In the genomic region with DNA sequence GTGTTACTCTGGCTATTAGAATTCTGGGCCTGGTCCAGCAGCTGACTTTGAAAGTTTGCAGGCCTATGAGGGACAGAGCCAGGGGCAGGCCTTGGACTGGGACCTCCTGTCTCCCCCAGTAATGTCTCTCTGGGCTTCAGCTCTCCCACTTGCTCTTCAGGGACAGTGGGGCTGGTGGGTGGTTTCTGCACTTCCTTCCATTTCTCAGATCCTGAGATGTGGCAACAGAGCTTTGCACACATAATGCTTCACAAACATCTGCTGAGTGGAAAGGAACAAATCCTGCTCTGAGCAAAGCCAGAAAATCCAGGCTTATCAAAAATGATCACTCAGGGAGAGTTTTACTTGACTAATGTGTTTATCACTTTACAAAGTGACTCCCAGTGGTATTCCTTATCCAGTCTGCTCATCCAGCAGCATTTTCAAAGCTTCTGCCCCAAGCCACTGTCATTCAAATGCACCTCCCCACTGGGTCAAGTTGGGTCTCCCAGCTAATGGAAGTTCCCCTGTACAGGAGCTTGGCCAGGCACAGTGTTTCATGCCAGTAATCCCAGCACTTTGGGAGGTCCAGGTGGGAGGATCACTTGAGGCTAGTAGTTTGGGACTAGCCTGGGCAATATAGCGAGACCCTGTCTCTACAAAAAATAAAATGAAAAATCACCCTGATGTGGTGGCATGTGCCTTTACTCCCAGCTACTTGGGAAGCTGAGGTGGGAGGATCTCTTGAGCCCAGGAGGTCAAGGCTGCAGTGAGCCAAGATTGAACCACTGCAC, we compare ENCODE assay signal across 1 cellular context.
TF ChIP-seq lines count a peak whose summit lies in the region.

No MANE protein-coding gene starts in this region.

TF ChIP-seq in GM23338, 12 proteins besides CTCF, POLR2A, EP300 and RAD21:
- TF ChIP-seq, protein P1, sequence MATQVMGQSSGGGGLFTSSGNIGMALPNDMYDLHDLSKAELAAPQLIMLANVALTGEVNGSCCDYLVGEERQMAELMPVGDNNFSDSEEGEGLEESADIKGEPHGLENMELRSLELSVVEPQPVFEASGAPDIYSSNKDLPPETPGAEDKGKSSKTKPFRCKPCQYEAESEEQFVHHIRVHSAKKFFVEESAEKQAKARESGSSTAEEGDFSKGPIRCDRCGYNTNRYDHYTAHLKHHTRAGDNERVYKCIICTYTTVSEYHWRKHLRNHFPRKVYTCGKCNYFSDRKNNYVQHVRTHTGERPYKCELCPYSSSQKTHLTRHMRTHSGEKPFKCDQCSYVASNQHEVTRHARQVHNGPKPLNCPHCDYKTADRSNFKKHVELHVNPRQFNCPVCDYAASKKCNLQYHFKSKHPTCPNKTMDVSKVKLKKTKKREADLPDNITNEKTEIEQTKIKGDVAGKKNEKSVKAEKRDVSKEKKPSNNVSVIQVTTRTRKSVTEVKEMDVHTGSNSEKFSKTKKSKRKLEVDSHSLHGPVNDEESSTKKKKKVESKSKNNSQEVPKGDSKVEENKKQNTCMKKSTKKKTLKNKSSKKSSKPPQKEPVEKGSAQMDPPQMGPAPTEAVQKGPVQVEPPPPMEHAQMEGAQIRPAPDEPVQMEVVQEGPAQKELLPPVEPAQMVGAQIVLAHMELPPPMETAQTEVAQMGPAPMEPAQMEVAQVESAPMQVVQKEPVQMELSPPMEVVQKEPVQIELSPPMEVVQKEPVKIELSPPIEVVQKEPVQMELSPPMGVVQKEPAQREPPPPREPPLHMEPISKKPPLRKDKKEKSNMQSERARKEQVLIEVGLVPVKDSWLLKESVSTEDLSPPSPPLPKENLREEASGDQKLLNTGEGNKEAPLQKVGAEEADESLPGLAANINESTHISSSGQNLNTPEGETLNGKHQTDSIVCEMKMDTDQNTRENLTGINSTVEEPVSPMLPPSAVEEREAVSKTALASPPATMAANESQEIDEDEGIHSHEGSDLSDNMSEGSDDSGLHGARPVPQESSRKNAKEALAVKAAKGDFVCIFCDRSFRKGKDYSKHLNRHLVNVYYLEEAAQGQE (IDR thresholded peaks at IDR 0.05; ENCODE audit: unreplicated experiment): no peak
- TF ChIP-seq ZNF331 (CRISPR knock-in tag; IDR thresholded peaks at IDR 0.05; ENCODE audit: low read depth): no peak
- TF ChIP-seq EZH2 (IDR thresholded peaks at IDR 0.05; ENCODE audit: low read depth, unreplicated experiment): no peak
- TF ChIP-seq POLR2AphosphoS5 (IDR thresholded peaks at IDR 0.05; ENCODE audit: low read depth): no peak
- no peak for TF ChIP-seq STAT1 (IDR thresholded peaks at IDR 0.05; ENCODE audit: unreplicated experiment)
- TF ChIP-seq ZNF114 (CRISPR knock-in tag; IDR thresholded peaks at IDR 0.05): no peak
- TF ChIP-seq ETS1 (IDR thresholded peaks at IDR 0.05): no peak
- TF ChIP-seq CREB1 (CRISPR knock-in tag; IDR thresholded peaks at IDR 0.05; ENCODE audit: low read depth): no peak
- TF ChIP-seq JUNB (IDR thresholded peaks at IDR 0.05; ENCODE audit: unreplicated experiment): no peak
- TF ChIP-seq NANOG (IDR thresholded peaks at IDR 0.05; ENCODE audit: borderline replicate concordance): no peak
- TF ChIP-seq EZH2phosphoT487 (IDR thresholded peaks at IDR 0.05; ENCODE audit: unreplicated experiment): no peak
- TF ChIP-seq, protein P2, sequence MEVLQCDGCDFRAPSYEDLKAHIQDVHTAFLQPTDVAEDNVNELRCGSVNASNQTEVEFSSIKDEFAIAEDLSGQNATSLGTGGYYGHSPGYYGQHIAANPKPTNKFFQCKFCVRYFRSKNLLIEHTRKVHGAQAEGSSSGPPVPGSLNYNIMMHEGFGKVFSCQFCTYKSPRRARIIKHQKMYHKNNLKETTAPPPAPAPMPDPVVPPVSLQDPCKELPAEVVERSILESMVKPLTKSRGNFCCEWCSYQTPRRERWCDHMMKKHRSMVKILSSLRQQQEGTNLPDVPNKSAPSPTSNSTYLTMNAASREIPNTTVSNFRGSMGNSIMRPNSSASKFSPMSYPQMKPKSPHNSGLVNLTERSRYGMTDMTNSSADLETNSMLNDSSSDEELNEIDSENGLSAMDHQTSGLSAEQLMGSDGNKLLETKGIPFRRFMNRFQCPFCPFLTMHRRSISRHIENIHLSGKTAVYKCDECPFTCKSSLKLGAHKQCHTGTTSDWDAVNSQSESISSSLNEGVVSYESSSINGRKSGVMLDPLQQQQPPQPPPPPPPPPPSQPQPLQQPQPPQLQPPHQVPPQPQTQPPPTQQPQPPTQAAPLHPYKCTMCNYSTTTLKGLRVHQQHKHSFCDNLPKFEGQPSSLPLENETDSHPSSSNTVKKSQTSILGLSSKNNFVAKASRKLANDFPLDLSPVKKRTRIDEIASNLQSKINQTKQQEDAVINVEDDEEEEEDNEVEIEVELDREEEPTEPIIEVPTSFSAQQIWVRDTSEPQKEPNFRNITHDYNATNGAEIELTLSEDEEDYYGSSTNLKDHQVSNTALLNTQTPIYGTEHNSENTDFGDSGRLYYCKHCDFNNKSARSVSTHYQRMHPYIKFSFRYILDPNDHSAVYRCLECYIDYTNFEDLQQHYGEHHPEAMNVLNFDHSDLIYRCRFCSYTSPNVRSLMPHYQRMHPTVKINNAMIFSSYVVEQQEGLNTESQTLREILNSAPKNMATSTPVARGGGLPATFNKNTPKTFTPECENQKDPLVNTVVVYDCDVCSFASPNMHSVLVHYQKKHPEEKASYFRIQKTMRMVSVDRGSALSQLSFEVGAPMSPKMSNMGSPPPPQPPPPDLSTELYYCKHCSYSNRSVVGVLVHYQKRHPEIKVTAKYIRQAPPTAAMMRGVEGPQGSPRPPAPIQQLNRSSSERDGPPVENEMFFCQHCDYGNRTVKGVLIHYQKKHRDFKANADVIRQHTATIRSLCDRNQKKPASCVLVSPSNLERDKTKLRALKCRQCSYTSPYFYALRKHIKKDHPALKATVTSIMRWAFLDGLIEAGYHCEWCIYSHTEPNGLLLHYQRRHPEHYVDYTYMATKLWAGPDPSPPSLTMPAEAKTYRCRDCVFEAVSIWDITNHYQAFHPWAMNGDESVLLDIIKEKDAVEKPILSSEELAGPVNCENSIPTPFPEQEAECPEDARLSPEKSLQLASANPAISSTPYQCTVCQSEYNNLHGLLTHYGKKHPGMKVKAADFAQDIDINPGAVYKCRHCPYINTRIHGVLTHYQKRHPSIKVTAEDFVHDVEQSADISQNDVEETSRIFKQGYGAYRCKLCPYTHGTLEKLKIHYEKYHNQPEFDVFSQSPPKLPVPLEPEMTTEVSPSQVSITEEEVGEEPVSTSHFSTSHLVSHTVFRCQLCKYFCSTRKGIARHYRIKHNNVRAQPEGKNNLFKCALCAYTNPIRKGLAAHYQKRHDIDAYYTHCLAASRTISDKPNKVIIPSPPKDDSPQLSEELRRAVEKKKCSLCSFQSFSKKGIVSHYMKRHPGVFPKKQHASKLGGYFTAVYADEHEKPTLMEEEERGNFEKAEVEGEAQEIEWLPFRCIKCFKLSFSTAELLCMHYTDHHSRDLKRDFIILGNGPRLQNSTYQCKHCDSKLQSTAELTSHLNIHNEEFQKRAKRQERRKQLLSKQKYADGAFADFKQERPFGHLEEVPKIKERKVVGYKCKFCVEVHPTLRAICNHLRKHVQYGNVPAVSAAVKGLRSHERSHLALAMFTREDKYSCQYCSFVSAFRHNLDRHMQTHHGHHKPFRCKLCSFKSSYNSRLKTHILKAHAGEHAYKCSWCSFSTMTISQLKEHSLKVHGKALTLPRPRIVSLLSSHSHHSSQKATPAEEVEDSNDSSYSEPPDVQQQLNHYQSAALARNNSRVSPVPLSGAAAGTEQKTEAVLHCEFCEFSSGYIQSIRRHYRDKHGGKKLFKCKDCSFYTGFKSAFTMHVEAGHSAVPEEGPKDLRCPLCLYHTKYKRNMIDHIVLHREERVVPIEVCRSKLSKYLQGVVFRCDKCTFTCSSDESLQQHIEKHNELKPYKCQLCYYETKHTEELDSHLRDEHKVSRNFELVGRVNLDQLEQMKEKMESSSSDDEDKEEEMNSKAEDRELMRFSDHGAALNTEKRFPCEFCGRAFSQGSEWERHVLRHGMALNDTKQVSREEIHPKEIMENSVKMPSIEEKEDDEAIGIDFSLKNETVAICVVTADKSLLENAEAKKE (CRISPR knock-in tag; IDR thresholded peaks at IDR 0.05): no peak
